In genomic region chr2:101306410-101306809, GRCh38 we compare ENCODE assay signal across 2 cellular contexts.
TF ChIP-seq lines count a peak whose summit lies in the region.

No MANE protein-coding gene starts in this region.

TF ChIP-seq in GM23338, 12 proteins besides CTCF, POLR2A, EP300 and RAD21:
- TF ChIP-seq POLR2AphosphoS5 (IDR thresholded peaks at IDR 0.05; ENCODE audit: low read depth) (no peak), ETS1 (IDR thresholded peaks at IDR 0.05) (no peak), STAT1 (IDR thresholded peaks at IDR 0.05; ENCODE audit: unreplicated experiment) (no peak), ZNF462 (CRISPR knock-in tag; IDR thresholded peaks at IDR 0.05) (no peak), ZNF114 (CRISPR knock-in tag; IDR thresholded peaks at IDR 0.05) (no peak), CREB1 (CRISPR knock-in tag; IDR thresholded peaks at IDR 0.05; ENCODE audit: low read depth) (no peak), EZH2 (IDR thresholded peaks at IDR 0.05; ENCODE audit: low read depth, unreplicated experiment) (no peak), ZNF331 (CRISPR knock-in tag; IDR thresholded peaks at IDR 0.05; ENCODE audit: low read depth) (no peak)

TF ChIP-seq in H1, 55 proteins besides CTCF, POLR2A, EP300 and RAD21:
- TF ChIP-seq RNF2 (IDR thresholded peaks at IDR 0.05; ENCODE audit: borderline replicate concordance, low read depth, low read length, missing control alignments, poor library complexity, severe bottlenecking) (no peak), TAF1 (IDR thresholded peaks at IDR 0.05; ENCODE audit: low read depth, low read length) (no peak), KDM1A (IDR thresholded peaks at IDR 0.05; ENCODE audit: borderline replicate concordance, low read length) (no peak), JUN (IDR thresholded peaks at IDR 0.05; ENCODE audit: low read depth, low read length) (no peak), SUZ12 (IDR thresholded peaks at IDR 0.05; ENCODE audit: low read length) (no peak), E2F6 (IDR thresholded peaks at IDR 0.05) (no peak), CHD7 (IDR thresholded peaks at IDR 0.05; ENCODE audit: insufficient replicate concordance, low read length) (no peak), TEAD4 (IDR thresholded peaks at IDR 0.05; ENCODE audit: low read depth, low read length) (no peak), ATF2 (IDR thresholded peaks at IDR 0.05; ENCODE audit: low read length) (no peak), POLR2AphosphoS5 (IDR thresholded peaks at IDR 0.05; ENCODE audit: low read depth, low read length) (no peak), NRF1 (IDR thresholded peaks at IDR 0.05; ENCODE audit: low read depth, low read length) (no peak), EGR1 (IDR thresholded peaks at IDR 0.05; ENCODE audit: borderline replicate concordance, low read depth, low read length) (no peak), BACH1 (IDR thresholded peaks at IDR 0.05; ENCODE audit: low read length) (no peak)
